21 cellular contexts compared by ENCODE assay signal in the genomic region with DNA sequence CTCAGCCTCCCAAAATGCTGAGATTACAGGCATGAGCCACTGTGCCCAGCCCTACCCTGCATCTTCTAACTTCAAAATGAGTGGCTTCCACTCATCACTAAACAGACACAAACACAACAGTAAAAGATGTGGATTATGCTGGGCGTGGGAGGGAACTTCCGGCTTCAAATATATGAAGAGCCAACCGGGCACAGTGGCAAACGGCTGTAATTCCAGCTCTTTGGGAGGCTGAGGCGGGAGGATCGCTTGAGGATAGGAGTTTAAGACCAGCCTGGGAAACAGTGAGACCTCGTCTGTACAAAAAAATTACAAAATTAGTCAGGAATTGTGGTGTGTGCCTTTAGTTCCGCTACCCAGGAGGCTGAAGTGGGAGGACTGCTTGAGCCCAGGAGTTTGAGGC.
"Had no signal": no experiment of that assay in that cellular context is flagged by ENCODE, and none has a peak within 500 bp of the region (broad histone marks: within the 10 kb centered on the region; RNA-seq: fewer than 3 reads in every experiment).

No MANE protein-coding gene starts in this region.

- H3K9me3 Mint-ChIP-seq: activated CD4-positive, alpha-beta T cell treated with anti-CD3 and anti-CD28 coated beads, Interleukin-2, amount 10 ng/mL, durations not matched to agents 24 days and 14 days; nephron; stimulated activated effector memory CD8-positive, alpha-beta T cell treated with anti-CD3 and anti-CD28 coated beads, Interleukin-12 subunit alpha, Interleukin-12 subunit beta, amount 100 ng/mL, for 72 hours; T-cell had no signal

- H3K4me3 ChIP-seq: colonic mucosa, SK-N-MC, skin epidermis, stomach had no signal

- DNase-seq: activated CD4-positive, alpha-beta T cell treated with anti-CD3 and anti-CD28 coated beads, Interleukin-2, amount 10 ng/mL, durations not matched to agents 24 days and 14 days; amygdala; central memory CD4-positive, alpha-beta T cell; colonic mucosa; erythroblast; foreskin melanocyte; glutamatergic neuron; hypothalamus; midbrain; nucleus accumbens; retina; stimulated activated CD4-positive, alpha-beta T cell treated with anti-CD3 and anti-CD28 coated beads, Interleukin-15, amount 100 ng/mL, for 24 hours; stimulated activated CD4-positive, alpha-beta T cell treated with anti-CD3 and anti-CD28 coated beads, Interleukin-2, amount 100 ng/mL, for 48 hours; stomach; T-cell; T-helper 9 cell had no signal

- ATAC-seq: stimulated activated effector memory CD8-positive, alpha-beta T cell treated with anti-CD3 and anti-CD28 coated beads, Interleukin-12 subunit alpha, Interleukin-12 subunit beta, amount 100 ng/mL, for 72 hours; T-cell had no signal

- H3K27ac Mint-ChIP-seq: activated CD4-positive, alpha-beta T cell treated with anti-CD3 and anti-CD28 coated beads, Interleukin-2, amount 10 ng/mL, durations not matched to agents 24 days and 14 days; nephron; T-cell had no signal

- H3K4me1 Mint-ChIP-seq: T-cell had no signal

- H3K27ac ChIP-seq: colonic mucosa, SK-N-MC, skin epidermis, stomach had no signal

- H3K4me1 ChIP-seq: colonic mucosa, stomach had no signal

- H3K27me3 ChIP-seq: colonic mucosa had no signal

- H3K9me3 ChIP-seq: colonic mucosa, stomach had no signal

- H3K36me3 Mint-ChIP-seq: brain had no signal

- H3K36me3 ChIP-seq: colonic mucosa had no signal

- H3K27me3 Mint-ChIP-seq: activated CD4-positive, alpha-beta T cell treated with anti-CD3 and anti-CD28 coated beads, Interleukin-2, amount 10 ng/mL, durations not matched to agents 24 days and 14 days; T-cell had no signal

- H3K4me3 Mint-ChIP-seq: activated CD4-positive, alpha-beta T cell treated with anti-CD3 and anti-CD28 coated beads, Interleukin-2, amount 10 ng/mL, durations not matched to agents 24 days and 14 days; brain; nephron; stimulated activated effector memory CD8-positive, alpha-beta T cell treated with anti-CD3 and anti-CD28 coated beads, Interleukin-12 subunit alpha, Interleukin-12 subunit beta, amount 100 ng/mL, for 72 hours had no signal
